ENCODE assay signal across 8 cellular contexts in genomic region chr6:37696220-37696840, GRCh38. TPM values are rescaled to one million over a fixed set of nuclear protein-coding genes. Genes with fewer than 3 reads are reported as not detected.
A peak's percentile ranks its signal among the peaks of the same experiment; 100 is the strongest.
DNase-seq lines count a peak whose midpoint lies in the region; ATAC-seq and TF ChIP-seq lines count a peak whose summit lies in the region.

No MANE protein-coding gene starts in this region.

- no peak for TF ChIP-seq CTCF in endothelial cell (IDR thresholded peaks at IDR 0.05; ENCODE audit: unreplicated experiment)

- H3K4me3 Mint-ChIP-seq in endothelial cell (ENCODE audit: unreplicated experiment): peak overlapping the region; percentile 80
- H3K4me3 Mint-ChIP-seq in naive thymus-derived CD8-positive, alpha-beta T cell: peak overlapping the region; percentile 73 to 88 (median 82)

- no peaks in the 10 kb centered on the region for H3K36me3 Mint-ChIP-seq in endothelial cell (ENCODE audit: low read depth, unreplicated experiment)
- no peaks in the 10 kb centered on the region for H3K36me3 Mint-ChIP-seq in naive thymus-derived CD8-positive, alpha-beta T cell

- H3K4me1 ChIP-seq in ACC112 (ENCODE audit: control insufficient read depth, insufficient read depth, low read length, unreplicated experiment) (peaks cover 25% of the 10 kb centered on the region), HAP-1 (no peaks in the 10 kb centered on the region; the same call in 1 of the 2 replicates)

- no peaks in the 10 kb centered on the region for H3K9me3 Mint-ChIP-seq in endothelial cell (ENCODE audit: unreplicated experiment)
- peaks cover 0 to 1% (median 0%) of the 10 kb centered on the region in 9 donors for H3K9me3 Mint-ChIP-seq in naive thymus-derived CD8-positive, alpha-beta T cell

- H3K27ac Mint-ChIP-seq in endothelial cell (ENCODE audit: unreplicated experiment): no peak overlapping the region
- H3K27ac Mint-ChIP-seq in naive thymus-derived CD8-positive, alpha-beta T cell: peak overlapping the region in 7 of 10 donors; percentile 5 to 74 (median 41)

- DNase-seq in HAP-1 (ENCODE audit: low spot score in 2 of 2): peak; percentile 10 to 52
- DNase-seq in activated CD4-positive, alpha-beta T cell treated with anti-CD3 and anti-CD28 coated beads, Interleukin-2, amount 50 U/mL, for 1 hour: peak; percentile 22
- DNase-seq in endothelial cell (ENCODE audit: low spot score): peak; percentile 48
- peak in 8 of 10 donors; percentile 7 to 66 (median 30) for DNase-seq in naive thymus-derived CD8-positive, alpha-beta T cell
- DNase-seq in SKM-1 treated with dmso at 0.1 percent for 144 hours (lab: John Stamatoyannopoulos, UW; ENCODE audit: unreplicated experiment): no peak

- peak overlapping the region; percentile 97 for H2AFZ ChIP-seq in ACC112 (ENCODE audit: low read length, unreplicated experiment)

- no peak overlapping the region for H3K27ac ChIP-seq in ACC112 (ENCODE audit: low read depth, low read length)

- H3K79me2 ChIP-seq in ACC112 (ENCODE audit: control insufficient read depth, insufficient read depth, low read length, unreplicated experiment): no peaks in the 10 kb centered on the region

- in situ Hi-C loops in HAP-1 (cut with MboI; ENCODE audit: low sequenced_read_pairs): no loop called here

- no peaks in the 10 kb centered on the region for H3K9me3 ChIP-seq in HAP-1

- peaks cover 20% of the 10 kb centered on the region for H3K4me1 Mint-ChIP-seq in endothelial cell (ENCODE audit: unreplicated experiment)
- H3K4me1 Mint-ChIP-seq in naive thymus-derived CD8-positive, alpha-beta T cell: peaks cover 23 to 37% (median 27%) of the 10 kb centered on the region in 4 donors

- POLR2A ChIA-PET in naive thymus-derived CD8-positive, alpha-beta T cell (lab: Charles Lee): no interaction called here

- H3K27me3 Mint-ChIP-seq in endothelial cell (ENCODE audit: unreplicated experiment): peaks cover 23% of the 10 kb centered on the region
- peaks cover 16 to 61% (median 35%) of the 10 kb centered on the region in 5 donors for H3K27me3 Mint-ChIP-seq in naive thymus-derived CD8-positive, alpha-beta T cell

- H3K4me3 ChIP-seq in ACC112 (ENCODE audit: low read depth, low read length) (peak overlapping the region; percentile 80), HAP-1 (peak overlapping the region; percentile 53)

- H3K27me3 ChIP-seq in ACC112 (ENCODE audit: insufficient read depth, low read length): peaks cover 22% of the 10 kb centered on the region
- H3K27me3 ChIP-seq in HAP-1 (ENCODE audit: low read depth): peaks cover 18% of the 10 kb centered on the region

- H3K36me3 ChIP-seq in ACC112 (ENCODE audit: insufficient read depth, low read length) (no peaks in the 10 kb centered on the region), HAP-1 (replicated peaks) (no peaks in the 10 kb centered on the region)

- ATAC-seq in naive thymus-derived CD8-positive, alpha-beta T cell: peak; percentile 5 to 9
- ATAC-seq in GM18517 (IDR thresholded peaks at IDR 0.05; ENCODE audit: unreplicated experiment): no peak
- no peak for ATAC-seq in GM18870 (IDR thresholded peaks at IDR 0.05; ENCODE audit: unreplicated experiment)

RNA-seq across cellular contexts. Expression of gene MDGA1, which starts 1.4 kb away (rescaled TPM):
- 4.8 TPM for total RNA-seq in endothelial cell (ENCODE audit: unreplicated experiment)
- 1 to 10 TPM; 6.3 to 9.8 TPM for total RNA-seq in naive thymus-derived CD8-positive, alpha-beta T cell
- 1 to 10 TPM in 1 of 3 donors, under 1 TPM in 2; 0.43 to 1.3 (median 0.46) TPM for polyA plus RNA-seq in naive thymus-derived CD8-positive, alpha-beta T cell

Comparison
In these comparisons a context has a peak if more than half of its experiments do, and no peak if none do; other contexts are left out.
1. ATAC-seq: peak in naive thymus-derived CD8-positive, alpha-beta T cell (2 of 2); none in GM18517 (single experiment) and GM18870 (single experiment).